8 cellular contexts compared by ENCODE assay signal in genomic region chr3:149808209-149808829, GRCh38. TPM values are rescaled to one million over a fixed set of nuclear protein-coding genes. Genes with fewer than 3 reads are reported as not detected.
DNase-seq lines count a peak whose midpoint lies in the region; ATAC-seq and TF ChIP-seq lines count a peak whose summit lies in the region.

No MANE protein-coding gene starts in this region.

- H3K27me3 Mint-ChIP-seq in WTC11 (ENCODE audit: low read depth) (peaks cover 4% of the 10 kb centered on the region; the same call in 1 of the 2 replicates), chondrocyte (ENCODE audit: low read depth) (no peaks in the 10 kb centered on the region)

- peak; percentile 56; the same call in 1 of the 2 replicates for TF ChIP-seq CTCF in WTC11 (IDR thresholded peaks at IDR 0.05)
- TF ChIP-seq CTCF in chondrocyte (IDR thresholded peaks at IDR 0.05) = peak; percentile 96
- TF ChIP-seq CTCF in left lung (IDR thresholded peaks at IDR 0.05) = peak; percentile 73 to 80

- H3K27ac Mint-ChIP-seq in WTC11 = no peak overlapping the region
- no peak overlapping the region for H3K27ac Mint-ChIP-seq in chondrocyte (ENCODE audit: unreplicated experiment)

- no peak overlapping the region for H3K4me3 Mint-ChIP-seq in WTC11
- H3K4me3 Mint-ChIP-seq in chondrocyte (ENCODE audit: unreplicated experiment) = no peak overlapping the region

- no peaks in the 10 kb centered on the region for H3K9me3 ChIP-seq in left lung

- intact Hi-C loops in left lung (cut with DNase I) = no loop called here

- no peak overlapping the region for H3K27ac ChIP-seq in left lung

- H3K36me3 Mint-ChIP-seq in WTC11 (no peaks in the 10 kb centered on the region), chondrocyte (ENCODE audit: low read depth) (no peaks in the 10 kb centered on the region)

- H3K4me3 ChIP-seq in left lung = no peak overlapping the region

- H3K27me3 ChIP-seq in left lung = no peaks in the 10 kb centered on the region

- POLR2A ChIA-PET in WTC11 (lab: Charles Lee) = no interaction called here

- H3K36me3 ChIP-seq in left lung = no peaks in the 10 kb centered on the region

- H3K9me3 Mint-ChIP-seq in WTC11 (no peaks in the 10 kb centered on the region), chondrocyte (ENCODE audit: low read depth) (no peaks in the 10 kb centered on the region)

- H3K4me1 Mint-ChIP-seq in WTC11 = peaks cover 7% of the 10 kb centered on the region
- peaks cover 9% of the 10 kb centered on the region for H3K4me1 Mint-ChIP-seq in chondrocyte (ENCODE audit: low read depth)

- H3K4me1 ChIP-seq in left lung = peaks cover 0 to 13% of the 10 kb centered on the region in 2 donors

- ATAC-seq in GM21529 (IDR thresholded peaks at IDR 0.05; ENCODE audit: unreplicated experiment) = peak; percentile 23
- peak; percentile 6; the same call in 1 of the 2 replicates for ATAC-seq in WTC11
- peak; percentile 41 for ATAC-seq in left lung
- no peak for ATAC-seq in HG03159 (IDR thresholded peaks at IDR 0.05; ENCODE audit: unreplicated experiment)

- CTCF ChIA-PET in WTC11 (lab: Charles Lee) = interaction anchor here (0.5 to 2.8 kb wide), 75 partner anchors 8 to 853 kb away, joined by 3 to 80 read pairs (median 5); partner anchors contain the start of genes ANKUB1, COMMD2, PFN2 and WWTR1

- peak; percentile 70 for DNase-seq in AG08396 (ENCODE audit: low spot score)
- DNase-seq in NCI-H226 = peak; percentile 77
- DNase-seq in WTC11 (ENCODE audit: low spot score) = peak; percentile 57
- no peak for DNase-seq in chondrocyte (ENCODE audit: low spot score)
- DNase-seq in left lung = peak; percentile 53 to 76
- peak in 2 of 3 donors; percentile 24 to 50 for DNase-seq in stimulated activated CD4-positive, alpha-beta T cell treated with anti-CD3 and anti-CD28 coated beads, TNF-alpha, amount 100 ng/mL, for 48 hours (ENCODE audit: low read depth in 3 of 3)

TF ChIP-seq in WTC11, 78 proteins besides CTCF, POLR2A, EP300 and RAD21:
- TF ChIP-seq ETV6 (CRISPR knock-in tag; IDR thresholded peaks at IDR 0.05) (no peak), ZNF219 (CRISPR knock-in tag; IDR thresholded peaks at IDR 0.05; ENCODE audit: borderline replicate concordance) (no peak), ZNF121 (CRISPR knock-in tag; IDR thresholded peaks at IDR 0.05) (no peak), GRHL2 (CRISPR knock-in tag; IDR thresholded peaks at IDR 0.05; ENCODE audit: insufficient replicate concordance, severe bottlenecking) (no peak), OVOL2 (CRISPR knock-in tag; IDR thresholded peaks at IDR 0.05; ENCODE audit: borderline replicate concordance) (no peak), RELA (CRISPR knock-in tag; IDR thresholded peaks at IDR 0.05; ENCODE audit: borderline replicate concordance) (no peak), NR1H2 (CRISPR knock-in tag; IDR thresholded peaks at IDR 0.05) (no peak), MYBL2 (CRISPR knock-in tag; IDR thresholded peaks at IDR 0.05) (no peak), PRDM15 (CRISPR knock-in tag; IDR thresholded peaks at IDR 0.05) (no peak), SOX15 (CRISPR knock-in tag; IDR thresholded peaks at IDR 0.05) (no peak), IRF2 (CRISPR knock-in tag; IDR thresholded peaks at IDR 0.05; ENCODE audit: borderline replicate concordance, low read depth) (no peak), ERG (CRISPR knock-in tag; IDR thresholded peaks at IDR 0.05) (no peak), CBFB (CRISPR knock-in tag; IDR thresholded peaks at IDR 0.05; ENCODE audit: low read depth) (no peak), GABPB1 (CRISPR knock-in tag; IDR thresholded peaks at IDR 0.05) (no peak)
- TF ChIP-seq, protein P1, sequence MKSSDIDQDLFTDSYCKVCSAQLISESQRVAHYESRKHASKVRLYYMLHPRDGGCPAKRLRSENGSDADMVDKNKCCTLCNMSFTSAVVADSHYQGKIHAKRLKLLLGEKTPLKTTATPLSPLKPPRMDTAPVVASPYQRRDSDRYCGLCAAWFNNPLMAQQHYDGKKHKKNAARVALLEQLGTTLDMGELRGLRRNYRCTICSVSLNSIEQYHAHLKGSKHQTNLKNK (CRISPR knock-in tag; IDR thresholded peaks at IDR 0.05) = no peak
- TF ChIP-seq, protein P2, sequence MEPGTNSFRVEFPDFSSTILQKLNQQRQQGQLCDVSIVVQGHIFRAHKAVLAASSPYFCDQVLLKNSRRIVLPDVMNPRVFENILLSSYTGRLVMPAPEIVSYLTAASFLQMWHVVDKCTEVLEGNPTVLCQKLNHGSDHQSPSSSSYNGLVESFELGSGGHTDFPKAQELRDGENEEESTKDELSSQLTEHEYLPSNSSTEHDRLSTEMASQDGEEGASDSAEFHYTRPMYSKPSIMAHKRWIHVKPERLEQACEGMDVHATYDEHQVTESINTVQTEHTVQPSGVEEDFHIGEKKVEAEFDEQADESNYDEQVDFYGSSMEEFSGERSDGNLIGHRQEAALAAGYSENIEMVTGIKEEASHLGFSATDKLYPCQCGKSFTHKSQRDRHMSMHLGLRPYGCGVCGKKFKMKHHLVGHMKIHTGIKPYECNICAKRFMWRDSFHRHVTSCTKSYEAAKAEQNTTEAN (CRISPR knock-in tag; IDR thresholded peaks at IDR 0.05) = no peak
- TF ChIP-seq, protein P3, sequence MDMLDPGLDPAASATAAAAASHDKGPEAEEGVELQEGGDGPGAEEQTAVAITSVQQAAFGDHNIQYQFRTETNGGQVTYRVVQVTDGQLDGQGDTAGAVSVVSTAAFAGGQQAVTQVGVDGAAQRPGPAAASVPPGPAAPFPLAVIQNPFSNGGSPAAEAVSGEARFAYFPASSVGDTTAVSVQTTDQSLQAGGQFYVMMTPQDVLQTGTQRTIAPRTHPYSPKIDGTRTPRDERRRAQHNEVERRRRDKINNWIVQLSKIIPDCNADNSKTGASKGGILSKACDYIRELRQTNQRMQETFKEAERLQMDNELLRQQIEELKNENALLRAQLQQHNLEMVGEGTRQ (CRISPR knock-in tag; IDR thresholded peaks at IDR 0.05) = no peak
TF ChIP-seq in WTC11: peak in this region for 0.

RNA-seq across cellular contexts. Expression of gene RNF13, which starts 4.7 kb away (rescaled TPM):
- total RNA-seq in WTC11 (2021) (28.9 to 29.8 TPM (median 29.4 TPM) in 3 replicates), chondrocyte (37.0 to 43.1 TPM (median 42.1 TPM) in 3 replicates), left lung (100 to 1,000 TPM in 1 of 2 donors, 10 to 100 TPM in 1; 89.2 to 126 TPM)

RNA-seq across cellular contexts. Expression of gene ANKUB1, which starts 16.0 kb away (rescaled TPM):
- not detected in 3 replicates for total RNA-seq in WTC11 (2021)
- not detected in 3 replicates for total RNA-seq in chondrocyte
- 1 to 10 TPM in 1 of 2 donors, not detected in 1; 2.2 TPM for total RNA-seq in left lung

RNA-seq across cellular contexts. Expression of gene COMMD2, which starts 56.0 kb away (rescaled TPM):
- total RNA-seq in WTC11 (2021) (51.3 to 52.9 TPM (median 52.1 TPM) in 3 replicates), chondrocyte (52.2 to 61.7 TPM (median 55.9 TPM) in 3 replicates), left lung (10 to 100 TPM; 43.1 to 44.7 TPM)
